Comparison of ENCODE assay signal across 22 cellular contexts in the genomic region with DNA sequence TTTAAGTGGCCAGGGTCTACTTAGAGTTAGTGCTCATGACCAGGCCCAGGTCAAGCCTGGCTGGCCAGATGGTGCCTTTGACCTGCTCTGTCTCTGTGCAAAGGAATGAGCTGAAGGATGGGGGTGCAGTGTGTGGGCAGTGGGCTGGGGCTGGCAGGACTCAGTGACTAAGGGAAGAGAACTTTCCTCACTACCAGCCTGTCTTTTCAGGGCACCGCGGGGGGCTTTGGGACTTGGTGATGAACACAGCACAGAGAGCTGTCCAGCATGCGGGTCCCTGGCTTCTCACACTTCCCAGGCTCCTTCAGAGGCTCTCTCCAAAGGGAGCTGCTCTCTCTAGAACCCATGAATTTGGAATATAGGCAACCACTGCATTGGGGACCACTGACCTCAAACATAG. TPM values are rescaled to one million over a fixed set of nuclear protein-coding genes. Genes with fewer than 3 reads are reported as not detected.
DNase-seq lines count a peak whose midpoint lies in the region; ATAC-seq and TF ChIP-seq lines count a peak whose summit lies in the region.
"Had no signal": no experiment of that assay in that cellular context is flagged by ENCODE, and none has a peak within 500 bp of the region (broad histone marks: within the 10 kb centered on the region; RNA-seq: fewer than 3 reads in every experiment).

No MANE protein-coding gene starts in this region.

- no peak overlapping the region for H3K9ac ChIP-seq in endodermal cell (ENCODE audit: extremely low read depth, low read length, poor library complexity, severe bottlenecking)
- H3K9ac ChIP-seq: GM23248 had no signal

- no peaks in the 10 kb centered on the region for H3K4me1 ChIP-seq in HEK293 (ENCODE audit: control insufficient read depth, insufficient read depth, low read length)
- no peaks in the 10 kb centered on the region for H3K4me1 ChIP-seq in endodermal cell (ENCODE audit: control insufficient read depth, insufficient read depth, low read length)
- H3K4me1 ChIP-seq in osteoblast (ENCODE audit: insufficient read depth, low read length) = no peaks in the 10 kb centered on the region
- no peaks in the 10 kb centered on the region for H3K4me1 ChIP-seq in gastroesophageal sphincter

- H3K79me2 ChIP-seq in osteoblast (ENCODE audit: insufficient read depth, low read length) = no peaks in the 10 kb centered on the region

- H3K4me3 ChIP-seq in HEK293 (ENCODE audit: low read depth, low read length) = no peak overlapping the region
- H3K4me3 ChIP-seq in endodermal cell (ENCODE audit: low read length) = no peak overlapping the region
- H3K4me3 ChIP-seq in osteoblast (ENCODE audit: insufficient read depth, low read length) = no peak overlapping the region
- H3K4me3 ChIP-seq in gastroesophageal sphincter = no peak overlapping the region
- H3K4me3 ChIP-seq: GM23248 had no signal

- H3K9me3 Mint-ChIP-seq in endodermal cell = no peaks in the 10 kb centered on the region
- H3K9me3 Mint-ChIP-seq: CD4-positive, alpha-beta memory T cell; H9; HFFc6 had no signal

- TF ChIP-seq EP300 in gastroesophageal sphincter (IDR thresholded peaks at IDR 0.05) = no peak

- H3K4me3 Mint-ChIP-seq in endodermal cell = no peak overlapping the region
- H3K4me3 Mint-ChIP-seq: CD4-positive, alpha-beta memory T cell; H9; HFFc6 had no signal

- no peak overlapping the region for H2AFZ ChIP-seq in osteoblast (ENCODE audit: low read length)
- H2AFZ ChIP-seq: GM23248 had no signal

- CTCF ChIA-PET in HEK293 (lab: Yijun Ruan, JAX) (no interaction called here), RWPE1 (lab: Yijun Ruan, JAX) (interaction anchor here (0.7 kb wide), 1 partner anchor 46 kb away, joined by 6 read pairs; no protein-coding TSS in a partner anchor)

- peaks cover 8% of the 10 kb centered on the region for H3K27me3 Mint-ChIP-seq in endodermal cell (ENCODE audit: insufficient read depth)

- H3K4me1 Mint-ChIP-seq in endodermal cell = peaks cover 6% of the 10 kb centered on the region
- H3K4me1 Mint-ChIP-seq: CD4-positive, alpha-beta memory T cell had no signal

- DNase-seq in endodermal cell (peak; percentile 72), osteoblast (ENCODE audit: insufficient read length, low spot score, missing footprints) (peak; percentile 21), RWPE1 (ENCODE audit: low spot score) (no peak)
- DNase-seq: C1 segment of cervical spinal cord; Calu3; CD4-positive, alpha-beta memory T cell; COR-L47; DMS53; DMS79 treated with DMSO at 0.1 percent for 48 hours; GF-D8; GM23248; H9; HFFc6 had no signal

- H3K9me3 ChIP-seq in HEK293 (ENCODE audit: control insufficient read depth, insufficient read depth, low read depth, low read length) = no peaks in the 10 kb centered on the region
- no peaks in the 10 kb centered on the region for H3K9me3 ChIP-seq in endodermal cell (ENCODE audit: control insufficient read depth, low read length)
- H3K9me3 ChIP-seq in osteoblast (ENCODE audit: low read depth, low read length) = no peaks in the 10 kb centered on the region
- no peaks in the 10 kb centered on the region for H3K9me3 ChIP-seq in gastroesophageal sphincter

- H3K27ac Mint-ChIP-seq in endodermal cell = no peak overlapping the region
- H3K27ac Mint-ChIP-seq: CD4-positive, alpha-beta memory T cell; H9; HFFc6 had no signal

- POLR2A ChIA-PET in HEK293 (lab: Yijun Ruan, JAX) (interaction anchor here (0.5 to 0.6 kb wide), 2 partner anchors 23 to 264 kb away, joined by 3 to 5 read pairs; no protein-coding TSS in a partner anchor), RWPE1 (lab: Yijun Ruan, JAX; ENCODE audit: low non-redundant PET) (no interaction called here)

- ATAC-seq in HG03095 (IDR thresholded peaks at IDR 0.05; ENCODE audit: unreplicated experiment) (no peak), gastroesophageal sphincter (no peak)

- 95 to 100% methylated on average over 1 to 3 of the region's 3 CpGs for WGBS in endodermal cell (ENCODE audit: insufficient coverage in 1 of 2, insufficient read length in 1 of 2), 2 experiments
- 60 to 88% methylated on average over 1 of the region's 3 CpGs for WGBS in gastroesophageal sphincter (ENCODE audit: low coverage in 1 of 2), 2 donors

- peaks cover 3% of the 10 kb centered on the region for H3K27me3 ChIP-seq in endodermal cell (ENCODE audit: control insufficient read depth, insufficient read depth, low read length, poor library complexity, severe bottlenecking)
- H3K27me3 ChIP-seq in osteoblast (ENCODE audit: insufficient read depth, low read length) = peaks cover 19% of the 10 kb centered on the region
- peaks cover 14% of the 10 kb centered on the region for H3K27me3 ChIP-seq in gastroesophageal sphincter

- H3K27ac ChIP-seq in HEK293 (ENCODE audit: extremely low read depth, low read depth, low read length) (no peak overlapping the region), endodermal cell (ENCODE audit: low read depth, low read length) (no peak overlapping the region), osteoblast (ENCODE audit: low read depth, low read length) (no peak overlapping the region), gastroesophageal sphincter (no peak overlapping the region), RWPE1 (no peak overlapping the region)
- H3K27ac ChIP-seq: GM23248 had no signal

- TF ChIP-seq POLR2A in gastroesophageal sphincter (IDR thresholded peaks at IDR 0.05) = no peak

- TF ChIP-seq CTCF in HEK293 (tag by site-specific recombination; IDR thresholded peaks at IDR 0.05) (no peak), endodermal cell (conservative IDR thresholded peaks at IDR 0.05) (no peak), osteoblast (IDR thresholded peaks at IDR 0.05; ENCODE audit: extremely low read depth, low read depth, low read length) (no peak), gastroesophageal sphincter (IDR thresholded peaks at IDR 0.05) (no peak), RWPE1 (conservative IDR thresholded peaks at IDR 0.05; ENCODE audit: low read depth) (no peak)

- H3K36me3 ChIP-seq in HEK293 (ENCODE audit: control insufficient read depth in 2 of 2, insufficient read depth in 1 of 2, low read length in 2 of 2) (no peaks in the 10 kb centered on the region), endodermal cell (ENCODE audit: control insufficient read depth, insufficient read depth, low read length) (no peaks in the 10 kb centered on the region), osteoblast (ENCODE audit: insufficient read depth, low read length) (no peaks in the 10 kb centered on the region), gastroesophageal sphincter (no peaks in the 10 kb centered on the region)

- no peaks in the 10 kb centered on the region for H4K20me1 ChIP-seq in osteoblast (ENCODE audit: insufficient read depth, low read length)

- H3K4me2 ChIP-seq in osteoblast (ENCODE audit: insufficient read depth, low read length) = no peak overlapping the region

- no peaks in the 10 kb centered on the region for H3K36me3 Mint-ChIP-seq in endodermal cell (ENCODE audit: low read depth)
- H3K36me3 Mint-ChIP-seq: CD4-positive, alpha-beta memory T cell had no signal

TF ChIP-seq in HEK293, 187 proteins besides CTCF, POLR2A, EP300 and RAD21:
- TF ChIP-seq, protein P1, sequence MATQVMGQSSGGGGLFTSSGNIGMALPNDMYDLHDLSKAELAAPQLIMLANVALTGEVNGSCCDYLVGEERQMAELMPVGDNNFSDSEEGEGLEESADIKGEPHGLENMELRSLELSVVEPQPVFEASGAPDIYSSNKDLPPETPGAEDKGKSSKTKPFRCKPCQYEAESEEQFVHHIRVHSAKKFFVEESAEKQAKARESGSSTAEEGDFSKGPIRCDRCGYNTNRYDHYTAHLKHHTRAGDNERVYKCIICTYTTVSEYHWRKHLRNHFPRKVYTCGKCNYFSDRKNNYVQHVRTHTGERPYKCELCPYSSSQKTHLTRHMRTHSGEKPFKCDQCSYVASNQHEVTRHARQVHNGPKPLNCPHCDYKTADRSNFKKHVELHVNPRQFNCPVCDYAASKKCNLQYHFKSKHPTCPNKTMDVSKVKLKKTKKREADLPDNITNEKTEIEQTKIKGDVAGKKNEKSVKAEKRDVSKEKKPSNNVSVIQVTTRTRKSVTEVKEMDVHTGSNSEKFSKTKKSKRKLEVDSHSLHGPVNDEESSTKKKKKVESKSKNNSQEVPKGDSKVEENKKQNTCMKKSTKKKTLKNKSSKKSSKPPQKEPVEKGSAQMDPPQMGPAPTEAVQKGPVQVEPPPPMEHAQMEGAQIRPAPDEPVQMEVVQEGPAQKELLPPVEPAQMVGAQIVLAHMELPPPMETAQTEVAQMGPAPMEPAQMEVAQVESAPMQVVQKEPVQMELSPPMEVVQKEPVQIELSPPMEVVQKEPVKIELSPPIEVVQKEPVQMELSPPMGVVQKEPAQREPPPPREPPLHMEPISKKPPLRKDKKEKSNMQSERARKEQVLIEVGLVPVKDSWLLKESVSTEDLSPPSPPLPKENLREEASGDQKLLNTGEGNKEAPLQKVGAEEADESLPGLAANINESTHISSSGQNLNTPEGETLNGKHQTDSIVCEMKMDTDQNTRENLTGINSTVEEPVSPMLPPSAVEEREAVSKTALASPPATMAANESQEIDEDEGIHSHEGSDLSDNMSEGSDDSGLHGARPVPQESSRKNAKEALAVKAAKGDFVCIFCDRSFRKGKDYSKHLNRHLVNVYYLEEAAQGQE (tag by site-specific recombination; IDR thresholded peaks at IDR 0.05) = peak; percentile 66; the same call in 1 of the 2 replicates
- TF ChIP-seq, protein P2, sequence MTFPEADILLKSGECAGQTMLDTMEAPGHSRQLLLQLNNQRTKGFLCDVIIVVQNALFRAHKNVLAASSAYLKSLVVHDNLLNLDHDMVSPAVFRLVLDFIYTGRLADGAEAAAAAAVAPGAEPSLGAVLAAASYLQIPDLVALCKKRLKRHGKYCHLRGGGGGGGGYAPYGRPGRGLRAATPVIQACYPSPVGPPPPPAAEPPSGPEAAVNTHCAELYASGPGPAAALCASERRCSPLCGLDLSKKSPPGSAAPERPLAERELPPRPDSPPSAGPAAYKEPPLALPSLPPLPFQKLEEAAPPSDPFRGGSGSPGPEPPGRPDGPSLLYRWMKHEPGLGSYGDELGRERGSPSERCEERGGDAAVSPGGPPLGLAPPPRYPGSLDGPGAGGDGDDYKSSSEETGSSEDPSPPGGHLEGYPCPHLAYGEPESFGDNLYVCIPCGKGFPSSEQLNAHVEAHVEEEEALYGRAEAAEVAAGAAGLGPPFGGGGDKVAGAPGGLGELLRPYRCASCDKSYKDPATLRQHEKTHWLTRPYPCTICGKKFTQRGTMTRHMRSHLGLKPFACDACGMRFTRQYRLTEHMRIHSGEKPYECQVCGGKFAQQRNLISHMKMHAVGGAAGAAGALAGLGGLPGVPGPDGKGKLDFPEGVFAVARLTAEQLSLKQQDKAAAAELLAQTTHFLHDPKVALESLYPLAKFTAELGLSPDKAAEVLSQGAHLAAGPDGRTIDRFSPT (tag by site-specific recombination; IDR thresholded peaks at IDR 0.05) = no peak

RNA-seq across cellular contexts. Expression of a gene that starts 43.0 kb away (rescaled TPM):
- total RNA-seq in endodermal cell = not detected
- not detected for polyA plus RNA-seq in endodermal cell (2013, experiment 1 of 2)
- polyA plus RNA-seq in endodermal cell (2013, experiment 2 of 2) = not detected
- not detected in 2 replicates for total RNA-seq in osteoblast
- total RNA-seq in gastroesophageal sphincter = not detected
- total RNA-seq: A172; A673; Calu3; CD4-positive, alpha-beta memory T cell; Daoy; G401; GM23248; H4; H9; HFFc6 had no signal
- polyA plus RNA-seq: BJ; CD4-positive, alpha-beta memory T cell; GM23248 had no signal
